18 cellular contexts compared by ENCODE assay signal in the genomic region with DNA sequence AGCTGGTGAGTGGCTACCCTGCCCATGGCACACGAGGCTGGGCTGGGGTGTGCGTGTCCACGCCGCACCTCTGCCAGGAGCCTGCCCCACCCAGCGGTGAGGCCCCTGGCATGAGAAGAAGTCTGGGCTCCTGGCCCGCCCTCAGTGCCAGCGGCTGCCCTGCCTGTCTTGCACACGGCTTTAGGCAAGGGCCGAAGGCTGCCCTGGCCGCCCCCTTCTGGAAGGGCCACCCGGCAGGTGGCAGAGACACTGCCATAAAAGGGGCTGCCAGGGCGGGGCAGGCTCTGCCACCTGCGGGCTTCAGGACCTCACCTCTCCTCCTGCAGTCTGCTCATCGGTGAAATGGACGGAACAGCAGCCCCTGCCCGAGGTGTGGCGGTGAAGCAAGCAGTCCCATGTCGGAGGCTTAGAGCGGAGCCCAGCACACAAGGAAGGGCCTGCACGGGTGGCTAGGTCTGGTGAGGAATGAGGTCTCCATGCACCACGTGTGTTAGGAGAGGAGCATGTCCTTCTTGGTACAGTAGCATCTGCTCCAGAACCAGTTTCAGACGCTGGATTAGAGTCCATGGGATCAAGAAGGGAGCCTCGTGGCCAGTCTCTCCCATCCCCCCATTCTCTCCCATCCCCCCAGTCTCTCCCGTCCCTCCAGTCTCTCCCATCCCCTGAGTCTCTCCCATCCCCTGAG. TPM values are rescaled to one million over a fixed set of nuclear protein-coding genes. Genes with fewer than 3 reads are reported as not detected.
A peak's percentile ranks its signal among the peaks of the same experiment; 100 is the strongest.
DNase-seq lines count a peak whose midpoint lies in the region; ATAC-seq, FAIRE-seq and TF ChIP-seq lines count a peak whose summit lies in the region.
"Had no signal": no experiment of that assay in that cellular context is flagged by ENCODE, and none has a peak within 500 bp of the region (broad histone marks: within the 10 kb centered on the region; RNA-seq: fewer than 3 reads in every experiment).

No MANE protein-coding gene starts in this region.

- no peak for FAIRE-seq in kidney (lab: Jason Lieb, UNC)

- H3K9me3 ChIP-seq in right cardiac atrium (ENCODE audit: control insufficient read depth, low read length) (no peaks in the 10 kb centered on the region), left ventricle myocardium inferior (replicated peaks) (no peaks in the 10 kb centered on the region), kidney (ENCODE audit: control insufficient read depth in 1 of 2, low read length in 2 of 2) (no peaks in the 10 kb centered on the region)
- H3K9me3 ChIP-seq: BE2C, Peyer's patch had no signal

- TF ChIP-seq CTCF in left ventricle myocardium inferior (IDR thresholded peaks at IDR 0.05; ENCODE audit: borderline replicate concordance), result no peak
- no peak for TF ChIP-seq CTCF in kidney (IDR thresholded peaks at IDR 0.05; ENCODE audit: borderline replicate concordance, extremely low read depth, insufficient read depth)

- H3K27me3 ChIP-seq in right cardiac atrium (ENCODE audit: control insufficient read depth, insufficient read depth), result no peaks in the 10 kb centered on the region
- H3K27me3 ChIP-seq in left ventricle myocardium inferior (ENCODE audit: low read depth), result peaks cover 55% of the 10 kb centered on the region
- H3K27me3 ChIP-seq: BE2C, Peyer's patch had no signal

- H3K36me3 ChIP-seq in left ventricle myocardium inferior (no peaks in the 10 kb centered on the region), kidney (ENCODE audit: control insufficient read depth in 1 of 2, insufficient read depth in 2 of 2, low read length in 2 of 2) (no peaks in the 10 kb centered on the region)
- H3K36me3 ChIP-seq: BE2C, Peyer's patch, SJCRH30 had no signal

- POLR2A ChIA-PET in T-cell (lab: Charles Lee), result no interaction called here

- H3K27me3 Mint-ChIP-seq in T-cell, result peaks cover 6 to 12% of the 10 kb centered on the region in 2 donors

- no peak for ATAC-seq in right cardiac atrium
- ATAC-seq in GM19351 (IDR thresholded peaks at IDR 0.05; ENCODE audit: unreplicated experiment), result no peak
- no peak for ATAC-seq in T-cell (replicated peaks in 1 of 4)

- intact Hi-C loops in right cardiac atrium (cut with DNase I) (no loop called here), left ventricle myocardium inferior (cut with micrococcal nuclease) (no loop called here), kidney (cut with DNase I) (no loop called here)

- DNase-seq in right cardiac atrium (peak; percentile 9 to 38 (median 36)), left ventricle myocardium inferior (no peak), NCI-H69 (lab: John Stamatoyannopoulos, UW) (peak; percentile 52), kidney (peak; percentile 65), SIG-M5 treated with dmso at 0.1 percent for 504 hours (lab: John Stamatoyannopoulos, UW; ENCODE audit: unreplicated experiment) (no peak), T-cell (no peak)
- DNase-seq: BE2C; CD4-positive, alpha-beta memory T cell; H9; NCI-H1436; NCI-H2081 treated with DMSO at 0.1 percent for 48 hours; NCI-H226; NCI-H526; Peyer's patch; SJCRH30 had no signal

- H3K9me3 Mint-ChIP-seq in T-cell, result no peaks in the 10 kb centered on the region
- H3K9me3 Mint-ChIP-seq: CD4-positive, alpha-beta memory T cell; IgD-negative memory B cell had no signal

- H3K9ac ChIP-seq in kidney (ENCODE audit: low read length in 2 of 2), result no peak overlapping the region

- H3K27ac ChIP-seq in right cardiac atrium (ENCODE audit: low read length), result no peak overlapping the region
- H3K27ac ChIP-seq in left ventricle myocardium inferior (replicated peaks), result no peak overlapping the region
- H3K27ac ChIP-seq in kidney (ENCODE audit: low read depth in 2 of 2, low read length in 2 of 2), result no peak overlapping the region
- H3K27ac ChIP-seq: Peyer's patch, SJCRH30 had no signal

- 76% methylated on average over 24 of the region's 24 CpGs for WGBS in right cardiac atrium

- no peaks in the 10 kb centered on the region for H3K4me1 ChIP-seq in right cardiac atrium (ENCODE audit: control insufficient read depth, insufficient read depth, low read length)
- H3K4me1 ChIP-seq in left ventricle myocardium inferior, result no peaks in the 10 kb centered on the region
- H3K4me1 ChIP-seq in kidney (ENCODE audit: control insufficient read depth in 1 of 2, insufficient read depth in 1 of 2, low read depth in 1 of 2, low read length in 2 of 2), result no peaks in the 10 kb centered on the region
- H3K4me1 ChIP-seq: BE2C, Peyer's patch had no signal

- H3K4me3 ChIP-seq in right cardiac atrium (ENCODE audit: low read length) (no peak overlapping the region), left ventricle myocardium inferior (no peak overlapping the region), kidney (ENCODE audit: low read length in 2 of 2) (no peak overlapping the region)
- H3K4me3 ChIP-seq: Peyer's patch, SJCRH30 had no signal

- no peaks in the 10 kb centered on the region for H3K36me3 Mint-ChIP-seq in T-cell
- H3K36me3 Mint-ChIP-seq: CD4-positive, alpha-beta memory T cell; IgD-negative memory B cell had no signal

- CTCF ChIA-PET in T-cell (lab: Charles Lee), result no interaction called here

- no peaks in the 10 kb centered on the region for H3K4me1 Mint-ChIP-seq in T-cell
- H3K4me1 Mint-ChIP-seq: CD4-positive, alpha-beta memory T cell had no signal

- H3K4me3 Mint-ChIP-seq in T-cell, result no peak overlapping the region
- H3K4me3 Mint-ChIP-seq: CD4-positive, alpha-beta memory T cell; H9; IgD-negative memory B cell had no signal

- no peak overlapping the region for H3K27ac Mint-ChIP-seq in T-cell
- H3K27ac Mint-ChIP-seq: CD4-positive, alpha-beta memory T cell; IgD-negative memory B cell had no signal

RNA-seq across cellular contexts. Expression of gene TMEM250, which starts 34.8 kb away (rescaled TPM):
- total RNA-seq in right cardiac atrium (10 to 100 TPM; 18.5 to 25.5 (median 20.9) TPM), left ventricle myocardium inferior (15.1 TPM), kidney (33.1 TPM), T-cell (10 to 100 TPM; 21.0 to 77.9 (median 63.0) TPM)
- polyA plus RNA-seq in right cardiac atrium (16.5 TPM), kidney (ENCODE audit: insufficient read depth, low read depth, low replicate concordance) (22.2 TPM)

RNA-seq across cellular contexts. Expression of gene LHX3, which starts 51.4 kb away (rescaled TPM):
- total RNA-seq in right cardiac atrium, result not detected
- polyA plus RNA-seq in right cardiac atrium, result not detected
- not detected for total RNA-seq in left ventricle myocardium inferior
- not detected for total RNA-seq in kidney
- not detected for polyA plus RNA-seq in kidney (ENCODE audit: insufficient read depth, low read depth, low replicate concordance)
- under 1 TPM in 2 of 5 donors, not detected in 3; 0.13 to 0.42 TPM for total RNA-seq in T-cell
- total RNA-seq: CD4-positive, alpha-beta memory T cell; H9; Peyer's patch; SJCRH30 had no signal
- polyA plus RNA-seq: AG04450; CD4-positive, alpha-beta memory T cell; IgD-negative memory B cell had no signal

RNA-seq across cellular contexts. Expression of gene NACC2, which starts 58.4 kb away (rescaled TPM):
- total RNA-seq in right cardiac atrium (10 to 100 TPM; 31.4 to 45.3 (median 37.8) TPM), left ventricle myocardium inferior (29.5 TPM), kidney (30.9 TPM), T-cell (10 to 100 TPM in 3 of 5 donors, 1 to 10 TPM in 2; 4.2 to 11.7 (median 11.3) TPM)
- polyA plus RNA-seq in right cardiac atrium (19.4 TPM), kidney (ENCODE audit: insufficient read depth, low read depth, low replicate concordance) (7.1 TPM)

Comparison
In these comparisons a context has a peak if more than half of its experiments do, and no peak if none do; other contexts are left out.
1. DNase-seq: peak in right cardiac atrium (3 of 3), NCI-H69 (single experiment) and kidney (single experiment); none in left ventricle myocardium inferior (single experiment), SIG-M5 treated with dmso at 0.1 percent for 504 hours (single experiment) and T-cell (0 of 34).